ENCODE assay signal across 23 cellular contexts in genomic region chr4:44237643-44238042, GRCh38.
"Had no signal": no experiment of that assay in that cellular context is flagged by ENCODE, and none has a peak within 500 bp of the region (broad histone marks: within the 10 kb centered on the region; RNA-seq: fewer than 3 reads in every experiment).

No MANE protein-coding gene starts in this region.

- H3K4me3 Mint-ChIP-seq: activated B cell treated with CpG ODN at 0.5 μM for 24 hours; activated CD4-positive, alpha-beta T cell treated with anti-CD3 and anti-CD28 coated beads, Interleukin-2, amount 10 ng/mL, durations not matched to agents 24 days and 14 days; activated CD8-positive, alpha-beta memory T cell treated with anti-CD3 and anti-CD28 coated beads, Interleukin-2, amount 10 ng/mL, durations not matched to agents 7 days and 5 days; activated naive CD8-positive, alpha-beta T cell treated with anti-CD3 and anti-CD28 coated beads, Interleukin-2, amount 50 U/mL, for 24 hours; activated T-cell treated with anti-CD3 and anti-CD28 coated beads, Interleukin-2, amount 50 U/mL, for 4 hours; T-helper 17 cell had no signal

- H3K27me3 Mint-ChIP-seq: activated B cell treated with CpG ODN at 0.5 μM for 24 hours; activated CD4-positive, alpha-beta T cell treated with anti-CD3 and anti-CD28 coated beads, Interleukin-2, amount 10 ng/mL, durations not matched to agents 24 days and 14 days; activated CD8-positive, alpha-beta memory T cell treated with anti-CD3 and anti-CD28 coated beads, Interleukin-2, amount 10 ng/mL, durations not matched to agents 7 days and 5 days; activated naive CD8-positive, alpha-beta T cell treated with anti-CD3 and anti-CD28 coated beads, Interleukin-2, amount 50 U/mL, for 24 hours; T-helper 17 cell had no signal

- H3K4me3 ChIP-seq: ascending aorta, body of pancreas, cardiac muscle cell had no signal

- H3K4me1 ChIP-seq: ascending aorta, body of pancreas had no signal

- H3K27ac ChIP-seq: ascending aorta, body of pancreas, cardiac muscle cell had no signal

- DNase-seq: activated B cell treated with CpG ODN at 0.5 μM for 24 hours; activated CD4-positive, alpha-beta T cell treated with anti-CD3 and anti-CD28 coated beads for 1 hour; activated CD4-positive, alpha-beta T cell treated with anti-CD3 and anti-CD28 coated beads, Interleukin-2, amount 10 ng/mL, durations not matched to agents 24 days and 14 days; activated CD4-positive, alpha-beta T cell treated with anti-CD3 and anti-CD28 coated beads, Interleukin-2, amount 50 U/mL, for 48 hours; activated CD8-positive, alpha-beta memory T cell treated with anti-CD3 and anti-CD28 coated beads, Interleukin-2, amount 10 ng/mL, durations not matched to agents 7 days and 5 days; activated effector memory CD4-positive, alpha-beta T cell treated with anti-CD3 and anti-CD28 coated beads, Interleukin-2, amount 50 U/mL, for 16 hours; activated naive CD4-positive, alpha-beta T cell treated with Interleukin-2 at 50 U/mL for 16 hours; activated naive CD8-positive, alpha-beta T cell treated with anti-CD3 and anti-CD28 coated beads, Interleukin-2, amount 50 U/mL, for 24 hours; activated T-cell treated with anti-CD3 and anti-CD28 coated beads, Interleukin-2, amount 50 U/mL, for 4 hours; amniotic stem cell; body of pancreas; KG1; MV-4-11; NCI-H1092 treated with DMSO at 0.1 percent for 48 hours; NCI-H1436; NCI-H1694 treated with DMSO at 0.1 percent for 48 hours; NCI-H524 treated with DMSO at 0.1 percent for 48 hours; SIG-M5; T-helper 17 cell; T-helper 9 cell had no signal

- H3K36me3 ChIP-seq: ascending aorta, cardiac muscle cell had no signal

- H3K27ac Mint-ChIP-seq: activated B cell treated with CpG ODN at 0.5 μM for 24 hours; activated CD4-positive, alpha-beta T cell treated with anti-CD3 and anti-CD28 coated beads, Interleukin-2, amount 10 ng/mL, durations not matched to agents 24 days and 14 days; activated CD8-positive, alpha-beta memory T cell treated with anti-CD3 and anti-CD28 coated beads, Interleukin-2, amount 10 ng/mL, durations not matched to agents 7 days and 5 days; activated naive CD4-positive, alpha-beta T cell treated with anti-CD3 and anti-CD28 coated beads, Interleukin-2, amount 50 U/mL, for 72 hours; activated naive CD8-positive, alpha-beta T cell treated with anti-CD3 and anti-CD28 coated beads, Interleukin-2, amount 50 U/mL, for 24 hours; T-helper 17 cell had no signal

- H3K4me1 Mint-ChIP-seq: activated B cell treated with CpG ODN at 0.5 μM for 24 hours; activated CD4-positive, alpha-beta T cell treated with anti-CD3 and anti-CD28 coated beads, Interleukin-2, amount 10 ng/mL, durations not matched to agents 24 days and 14 days; activated CD8-positive, alpha-beta memory T cell treated with anti-CD3 and anti-CD28 coated beads, Interleukin-2, amount 10 ng/mL, durations not matched to agents 7 days and 5 days; activated naive CD8-positive, alpha-beta T cell treated with anti-CD3 and anti-CD28 coated beads, Interleukin-2, amount 50 U/mL, for 24 hours; T-helper 17 cell had no signal

- H3K9me3 Mint-ChIP-seq: activated B cell treated with CpG ODN at 0.5 μM for 24 hours had no signal

- ATAC-seq: activated CD8-positive, alpha-beta memory T cell treated with anti-CD3 and anti-CD28 coated beads, Interleukin-2, amount 10 ng/mL, durations not matched to agents 7 days and 5 days; activated naive CD4-positive, alpha-beta T cell treated with anti-CD3 and anti-CD28 coated beads, Interleukin-2, amount 50 U/mL, for 72 hours; activated naive CD8-positive, alpha-beta T cell treated with anti-CD3 and anti-CD28 coated beads, Interleukin-2, amount 50 U/mL, for 24 hours; activated T-cell treated with anti-CD3 and anti-CD28 coated beads, Interleukin-2, amount 50 U/mL, for 4 hours; body of pancreas; T-helper 17 cell had no signal

- H3K27me3 ChIP-seq: ascending aorta, body of pancreas, cardiac muscle cell had no signal

- H3K9me3 ChIP-seq: ascending aorta, body of pancreas had no signal

- H3K36me3 Mint-ChIP-seq: activated CD8-positive, alpha-beta memory T cell treated with anti-CD3 and anti-CD28 coated beads, Interleukin-2, amount 10 ng/mL, durations not matched to agents 7 days and 5 days; activated naive CD4-positive, alpha-beta T cell treated with anti-CD3 and anti-CD28 coated beads, Interleukin-2, amount 50 U/mL, for 72 hours had no signal
